Comparison of ENCODE assay signal across 17 cellular contexts in genomic region chr6:57247603-57248002, GRCh38. TPM values are rescaled to one million over a fixed set of nuclear protein-coding genes. Genes with fewer than 3 reads are reported as not detected.
DNase-seq lines count a peak whose midpoint lies in the region; ATAC-seq and TF ChIP-seq lines count a peak whose summit lies in the region.
"Had no signal": no experiment of that assay in that cellular context is flagged by ENCODE, and none has a peak within 500 bp of the region (broad histone marks: within the 10 kb centered on the region; RNA-seq: fewer than 3 reads in every experiment).

No MANE protein-coding gene starts in this region.

- no peak for ATAC-seq in HG02678 (IDR thresholded peaks at IDR 0.05; ENCODE audit: unreplicated experiment)
- ATAC-seq: GM23338 had no signal

- H3K27ac ChIP-seq in brain microvascular endothelial cell = peak overlapping the region; percentile 1
- no peak overlapping the region for H3K27ac ChIP-seq in tibial nerve

- no peaks in the 10 kb centered on the region for H3K27me3 ChIP-seq in brain microvascular endothelial cell (replicated peaks)
- no peaks in the 10 kb centered on the region for H3K27me3 ChIP-seq in tibial nerve
- H3K27me3 ChIP-seq in MG63 = no peaks in the 10 kb centered on the region

- DNase-seq in HCEC 1CT (peak; percentile 57), brain microvascular endothelial cell (no peak), fibroblast of the aortic adventitia (ENCODE audit: low read depth) (peak; percentile 57), retina (no peak), tibial nerve (ENCODE audit: low spot score in 2 of 2) (no peak), MG63 (no peak)
- DNase-seq: DMS 273 treated with DMSO at 0.1 percent for 48 hours, KBM-7, NCI-H1417 treated with DMSO at 0.1 percent for 48 hours, NCI-H187 treated with DMSO at 0.1 percent for 48 hours, NCI-H226, NCI-H524, NCI-H82, OCI-M1, Right ventricle myocardium superior had no signal

- no peak overlapping the region for H3K4me3 ChIP-seq in brain microvascular endothelial cell (ENCODE audit: low read depth, low read length)
- H3K4me3 ChIP-seq in fibroblast of the aortic adventitia (ENCODE audit: low read depth, low read length) = no peak overlapping the region
- H3K4me3 ChIP-seq in tibial nerve = no peak overlapping the region
- no peak overlapping the region for H3K4me3 ChIP-seq in MG63
- H3K4me3 ChIP-seq: GM23338 had no signal

- no peak for TF ChIP-seq EP300 in tibial nerve (IDR thresholded peaks at IDR 0.05)

- TF ChIP-seq CTCF in brain microvascular endothelial cell (IDR thresholded peaks at IDR 0.05; ENCODE audit: low read depth, low read length, missing control alignments) (no peak), fibroblast of the aortic adventitia (IDR thresholded peaks at IDR 0.05; ENCODE audit: insufficient read depth, low read length) (no peak), tibial nerve (IDR thresholded peaks at IDR 0.05) (no peak)

- H3K9me3 ChIP-seq in tibial nerve (no peaks in the 10 kb centered on the region), MG63 (no peaks in the 10 kb centered on the region)

- H3K36me3 ChIP-seq in brain microvascular endothelial cell (replicated peaks) = no peaks in the 10 kb centered on the region
- no peaks in the 10 kb centered on the region for H3K36me3 ChIP-seq in tibial nerve
- H3K36me3 ChIP-seq in MG63 = no peaks in the 10 kb centered on the region

- peaks cover 0 to 7% (median 0%) of the 10 kb centered on the region in 4 donors for H3K4me1 ChIP-seq in tibial nerve

- in situ Hi-C loops in brain microvascular endothelial cell (cut with HindIII; ENCODE audit: low pct_ligation_motif_present, low sequenced_read_pairs) = no loop called here

- TF ChIP-seq POLR2A in tibial nerve (IDR thresholded peaks at IDR 0.05) = no peak

RNA-seq across cellular contexts. Expression of gene RAB23, which starts 25.5 kb away (rescaled TPM):
- total RNA-seq in fibroblast of the aortic adventitia (ENCODE audit: low replicate concordance) (21.4 and 59.7 TPM in 2 replicates), tibial nerve (10 to 100 TPM; 17.1 to 26.8 (median 20.1) TPM)
- 15.5 and 21.1 TPM in 2 replicates for total RNA-seq in MG63 (2014; rRNA removed; shearing (Covaris generic); ENCODE audit: low replicate concordance)

Comparison
In these comparisons a context has a peak if more than half of its experiments do, and no peak if none do; other contexts are left out.
1. DNase-seq: peak in HCEC 1CT (single experiment) and fibroblast of the aortic adventitia (single experiment); none in brain microvascular endothelial cell (single experiment), retina (single experiment), tibial nerve (0 of 2) and MG63 (single experiment).